In the genomic region with DNA sequence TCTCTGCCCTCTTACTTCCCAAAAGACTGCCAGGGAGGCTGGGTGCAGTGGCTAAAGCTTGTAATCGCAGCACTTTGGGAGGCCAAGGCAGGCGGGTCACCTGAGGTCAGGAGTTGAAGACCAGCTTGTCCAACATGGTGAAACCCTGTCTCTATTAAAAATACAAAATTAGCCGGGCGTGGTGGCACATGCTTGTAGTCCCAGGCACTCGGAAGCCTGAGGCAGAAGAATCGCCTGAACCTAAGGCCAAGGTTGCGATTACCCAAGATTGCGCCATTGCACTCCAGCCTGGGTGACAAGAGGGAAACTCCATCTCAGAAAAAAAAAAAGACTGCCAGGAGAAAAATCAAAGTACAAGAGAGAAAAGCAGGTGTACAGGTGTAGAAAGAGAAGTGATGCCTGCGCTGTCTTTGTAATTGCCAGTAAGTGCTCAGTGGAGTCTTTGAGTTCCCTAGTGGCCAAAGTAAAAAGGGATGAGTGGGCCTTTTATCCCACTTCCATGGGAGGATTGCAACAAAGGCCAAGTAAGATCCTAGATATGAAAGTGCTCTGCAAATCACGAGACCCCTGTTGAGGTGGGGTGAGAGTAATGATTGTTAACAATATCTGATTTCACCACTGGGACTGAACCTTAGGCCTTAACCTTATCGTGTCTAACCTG, we compare ENCODE assay signal across 22 cellular contexts.
"Had no signal": no experiment of that assay in that cellular context is flagged by ENCODE, and none has a peak within 500 bp of the region (broad histone marks: within the 10 kb centered on the region; RNA-seq: fewer than 3 reads in every experiment).

No MANE protein-coding gene starts in this region.

- H3K4me1 Mint-ChIP-seq: activated T-helper 17 cell treated with anti-CD3 and anti-CD28 coated beads, Interleukin-2, amount 50 U/mL, for 72 hours; naive thymus-derived CD4-positive, alpha-beta T cell; neural crest cell; stimulated activated naive B cell treated with anti-CD40 and anti-IgM and Interleukin-4, amounts not matched to agents 10 μg/mL and 1 μg/mL and 100 μg/mL, for 72 hours; T-cell had no signal

- H3K4me3 Mint-ChIP-seq: activated T-cell treated with anti-CD3 and anti-CD28 coated beads, Interleukin-2, amount 50 U/mL, for 24 hours; activated T-helper 17 cell treated with anti-CD3 and anti-CD28 coated beads, Interleukin-2, amount 50 U/mL, for 72 hours; effector memory CD8-positive, alpha-beta T cell; naive thymus-derived CD4-positive, alpha-beta T cell; neural crest cell; stimulated activated naive B cell treated with anti-CD40 and anti-IgM and Interleukin-4, amounts not matched to agents 10 μg/mL and 1 μg/mL and 100 μg/mL, for 72 hours; T-cell; T-helper 2 cell treated with Interferon-gamma antibody and Interleukin-4, amounts not matched to agents 5 μg/mL and 100 μg/mL, for 36 hours had no signal

- H3K9me3 Mint-ChIP-seq: activated naive CD4-positive, alpha-beta T cell treated with anti-CD3 and anti-CD28 coated beads, Interleukin-2, amount 50 U/mL, for 72 hours; activated T-cell treated with anti-CD3 and anti-CD28 coated beads, Interleukin-2, amount 50 U/mL, for 24 hours; activated T-helper 17 cell treated with anti-CD3 and anti-CD28 coated beads, Interleukin-2, amount 50 U/mL, for 72 hours; effector memory CD8-positive, alpha-beta T cell; naive thymus-derived CD4-positive, alpha-beta T cell; neural crest cell; stimulated activated naive B cell treated with anti-CD40 and anti-IgM and Interleukin-4, amounts not matched to agents 10 μg/mL and 1 μg/mL and 100 μg/mL, for 72 hours; T-cell; T-helper 2 cell treated with Interferon-gamma antibody and Interleukin-4, amounts not matched to agents 5 μg/mL and 100 μg/mL, for 36 hours had no signal

- H3K27ac Mint-ChIP-seq: activated naive CD4-positive, alpha-beta T cell treated with anti-CD3 and anti-CD28 coated beads, Interleukin-2, amount 50 U/mL, for 72 hours; activated T-cell treated with anti-CD3 and anti-CD28 coated beads, Interleukin-2, amount 50 U/mL, for 24 hours; activated T-helper 17 cell treated with anti-CD3 and anti-CD28 coated beads, Interleukin-2, amount 50 U/mL, for 72 hours; effector memory CD8-positive, alpha-beta T cell; naive thymus-derived CD4-positive, alpha-beta T cell; stimulated activated naive B cell treated with anti-CD40 and anti-IgM and Interleukin-4, amounts not matched to agents 10 μg/mL and 1 μg/mL and 100 μg/mL, for 72 hours; T-helper 2 cell treated with Interferon-gamma antibody and Interleukin-4, amounts not matched to agents 5 μg/mL and 100 μg/mL, for 36 hours had no signal

- FAIRE-seq: colon, endothelial cell of umbilical vein, urothelium cell line had no signal

- H3K4me3 ChIP-seq: ascending aorta, dorsolateral prefrontal cortex, esophagus muscularis mucosa, gastrocnemius medialis had no signal

- H3K36me3 Mint-ChIP-seq: activated naive CD4-positive, alpha-beta T cell treated with anti-CD3 and anti-CD28 coated beads, Interleukin-2, amount 50 U/mL, for 72 hours; naive thymus-derived CD4-positive, alpha-beta T cell; stimulated activated naive B cell treated with anti-CD40 and anti-IgM and Interleukin-4, amounts not matched to agents 10 μg/mL and 1 μg/mL and 100 μg/mL, for 72 hours; T-cell had no signal

- DNase-seq: activated T-cell treated with anti-CD3 and anti-CD28 coated beads, Interleukin-2, amount 50 U/mL, for 24 hours; brain microvascular endothelial cell; central memory CD4-positive, alpha-beta T cell; dorsolateral prefrontal cortex; effector memory CD8-positive, alpha-beta T cell; gastrocnemius medialis; hippocampal formation; naive thymus-derived CD4-positive, alpha-beta T cell; stimulated activated CD4-positive, alpha-beta T cell treated with anti-CD3 and anti-CD28 coated beads, Interleukin-2, amount 100 ng/mL, for 48 hours; stimulated activated CD8-positive, alpha-beta memory T cell treated with anti-CD3 and anti-CD28 coated beads, Interleukin-4, amount 100 ng/mL, for 48 hours; stimulated activated naive B cell treated with anti-CD40 and anti-IgM and Interleukin-4, amounts not matched to agents 10 μg/mL and 1 μg/mL and 100 μg/mL, for 72 hours; T-cell had no signal

- H3K9me3 ChIP-seq: ascending aorta, esophagus muscularis mucosa, gastrocnemius medialis had no signal

- H3K36me3 ChIP-seq: ascending aorta, brain microvascular endothelial cell, esophagus muscularis mucosa, gastrocnemius medialis had no signal

- H3K4me1 ChIP-seq: ascending aorta, esophagus muscularis mucosa, gastrocnemius medialis had no signal

- H3K27ac ChIP-seq: ascending aorta, brain microvascular endothelial cell, dorsolateral prefrontal cortex, esophagus muscularis mucosa, gastrocnemius medialis had no signal

- ATAC-seq: activated naive CD4-positive, alpha-beta T cell treated with anti-CD3 and anti-CD28 coated beads, Interleukin-2, amount 50 U/mL, for 72 hours; activated T-helper 17 cell treated with anti-CD3 and anti-CD28 coated beads, Interleukin-2, amount 50 U/mL, for 72 hours; effector memory CD8-positive, alpha-beta T cell; gastrocnemius medialis; naive thymus-derived CD4-positive, alpha-beta T cell; sciatic nerve; stimulated activated naive B cell treated with anti-CD40 and anti-IgM and Interleukin-4, amounts not matched to agents 10 μg/mL and 1 μg/mL and 100 μg/mL, for 72 hours; T-cell had no signal

- H3K27me3 ChIP-seq: ascending aorta had no signal
